In the genomic region with DNA sequence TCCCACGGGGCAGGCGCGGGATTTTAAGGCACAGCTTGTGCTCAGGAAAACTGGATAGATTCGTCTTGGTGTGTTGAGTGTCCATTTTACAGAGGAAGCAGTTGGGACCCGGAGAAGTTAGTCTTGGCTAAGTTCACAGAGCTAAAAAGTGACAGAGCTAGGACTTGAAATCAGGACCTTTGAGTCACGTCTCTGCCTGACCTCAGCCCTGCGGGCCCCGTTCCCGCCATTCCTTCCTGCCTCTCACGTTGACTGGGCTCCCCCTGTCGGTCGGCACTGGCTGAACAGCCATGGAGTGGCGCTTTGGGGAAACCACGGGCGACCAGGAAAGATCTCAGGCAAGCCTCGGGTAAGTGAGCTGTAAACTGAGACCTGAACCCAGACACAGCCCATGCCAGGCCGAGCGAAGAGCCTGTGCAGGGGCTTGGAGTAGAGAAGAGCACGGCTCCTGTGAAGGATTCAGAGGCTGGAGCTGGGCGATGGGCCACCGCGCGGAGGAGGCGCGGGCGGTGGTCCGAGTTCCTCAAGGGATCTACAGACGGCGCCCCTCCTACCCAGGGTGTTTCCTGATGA, we compare ENCODE assay signal across 1 cellular context.
A peak's percentile ranks its signal among the peaks of the same experiment; 100 is the strongest.
TF ChIP-seq lines count a peak whose summit lies in the region.

No MANE protein-coding gene starts in this region.

TF ChIP-seq in HepG2, 621 proteins besides CTCF, POLR2A, EP300 and RAD21 (continued from another document and continues in another):
- TF ChIP-seq MYNN (CRISPR knock-in tag; IDR thresholded peaks at IDR 0.05; ENCODE audit: low read depth) (no peak), ATM (IDR thresholded peaks at IDR 0.05; ENCODE audit: borderline replicate concordance) (no peak), ZMYM4 (CRISPR knock-in tag; IDR thresholded peaks at IDR 0.05) (peak; percentile 63), RFXANK (CRISPR knock-in tag; IDR thresholded peaks at IDR 0.05) (no peak), TRIM24 (CRISPR knock-in tag; IDR thresholded peaks at IDR 0.05) (no peak), SRSF9 (IDR thresholded peaks at IDR 0.05; ENCODE audit: borderline replicate concordance, insufficient read depth, low read depth, low read length, poor library complexity, severe bottlenecking) (no peak), ZNF781 (CRISPR knock-in tag; IDR thresholded peaks at IDR 0.05; ENCODE audit: borderline replicate concordance, not compliant biosample characterization) (no peak), PPARG (CRISPR knock-in tag; conservative IDR thresholded peaks at IDR 0.05) (no peak; the same call in 1 of the 2 replicates), BHLHE40 (IDR thresholded peaks at IDR 0.05; ENCODE audit: low read length) (no peak), JARID2 (CRISPR knock-in tag; IDR thresholded peaks at IDR 0.05; ENCODE audit: insufficient replicate concordance) (no peak), ZNF766 (CRISPR knock-in tag; IDR thresholded peaks at IDR 0.05; ENCODE audit: borderline replicate concordance) (no peak), SMYD3 (CRISPR knock-in tag; IDR thresholded peaks at IDR 0.05) (no peak), NFE2L2 (IDR thresholded peaks at IDR 0.05; ENCODE audit: low read length) (no peak), RBM39 (IDR thresholded peaks at IDR 0.05; ENCODE audit: low read depth, low read length, poor library complexity, severe bottlenecking) (peak; percentile 53), AHR (CRISPR knock-in tag; IDR thresholded peaks at IDR 0.05) (no peak), SNAI1 (CRISPR knock-in tag; IDR thresholded peaks at IDR 0.05; ENCODE audit: borderline replicate concordance) (no peak), PRDM10 (CRISPR knock-in tag; IDR thresholded peaks at IDR 0.05; ENCODE audit: low read depth) (peak; percentile 30; the same call in 1 of the 2 replicates), SATB2 (CRISPR knock-in tag; IDR thresholded peaks at IDR 0.05) (no peak), SIX1 (CRISPR knock-in tag; IDR thresholded peaks at IDR 0.05; ENCODE audit: borderline replicate concordance) (no peak), SMARCE1 (IDR thresholded peaks at IDR 0.05; ENCODE audit: borderline replicate concordance) (no peak), CHD2 (IDR thresholded peaks at IDR 0.05; ENCODE audit: low read depth, low read length) (no peak), ZNF747 (CRISPR knock-in tag; IDR thresholded peaks at IDR 0.05; ENCODE audit: borderline replicate concordance) (no peak), ARID5B (CRISPR knock-in tag; IDR thresholded peaks at IDR 0.05) (peak; percentile 37; the same call in 1 of the 2 replicates)
- TF ChIP-seq, protein P1, sequence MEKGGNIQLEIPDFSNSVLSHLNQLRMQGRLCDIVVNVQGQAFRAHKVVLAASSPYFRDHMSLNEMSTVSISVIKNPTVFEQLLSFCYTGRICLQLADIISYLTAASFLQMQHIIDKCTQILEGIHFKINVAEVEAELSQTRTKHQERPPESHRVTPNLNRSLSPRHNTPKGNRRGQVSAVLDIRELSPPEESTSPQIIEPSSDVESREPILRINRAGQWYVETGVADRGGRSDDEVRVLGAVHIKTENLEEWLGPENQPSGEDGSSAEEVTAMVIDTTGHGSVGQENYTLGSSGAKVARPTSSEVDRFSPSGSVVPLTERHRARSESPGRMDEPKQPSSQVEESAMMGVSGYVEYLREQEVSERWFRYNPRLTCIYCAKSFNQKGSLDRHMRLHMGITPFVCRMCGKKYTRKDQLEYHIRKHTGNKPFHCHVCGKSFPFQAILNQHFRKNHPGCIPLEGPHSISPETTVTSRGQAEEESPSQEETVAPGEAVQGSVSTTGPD (CRISPR knock-in tag; IDR thresholded peaks at IDR 0.05) = no peak
- TF ChIP-seq, protein P2, sequence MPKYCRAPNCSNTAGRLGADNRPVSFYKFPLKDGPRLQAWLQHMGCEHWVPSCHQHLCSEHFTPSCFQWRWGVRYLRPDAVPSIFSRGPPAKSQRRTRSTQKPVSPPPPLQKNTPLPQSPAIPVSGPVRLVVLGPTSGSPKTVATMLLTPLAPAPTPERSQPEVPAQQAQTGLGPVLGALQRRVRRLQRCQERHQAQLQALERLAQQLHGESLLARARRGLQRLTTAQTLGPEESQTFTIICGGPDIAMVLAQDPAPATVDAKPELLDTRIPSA (CRISPR knock-in tag; IDR thresholded peaks at IDR 0.05; ENCODE audit: borderline replicate concordance) = no peak
- TF ChIP-seq, protein P3, sequence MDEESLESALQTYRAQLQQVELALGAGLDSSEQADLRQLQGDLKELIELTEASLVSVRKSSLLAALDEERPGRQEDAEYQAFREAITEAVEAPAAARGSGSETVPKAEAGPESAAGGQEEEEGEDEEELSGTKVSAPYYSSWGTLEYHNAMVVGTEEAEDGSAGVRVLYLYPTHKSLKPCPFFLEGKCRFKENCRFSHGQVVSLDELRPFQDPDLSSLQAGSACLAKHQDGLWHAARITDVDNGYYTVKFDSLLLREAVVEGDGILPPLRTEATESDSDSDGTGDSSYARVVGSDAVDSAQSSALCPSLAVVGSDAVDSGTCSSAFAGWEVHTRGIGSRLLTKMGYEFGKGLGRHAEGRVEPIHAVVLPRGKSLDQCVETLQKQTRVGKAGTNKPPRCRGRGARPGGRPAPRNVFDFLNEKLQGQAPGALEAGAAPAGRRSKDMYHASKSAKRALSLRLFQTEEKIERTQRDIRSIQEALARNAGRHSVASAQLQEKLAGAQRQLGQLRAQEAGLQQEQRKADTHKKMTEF (CRISPR knock-in tag; IDR thresholded peaks at IDR 0.05) = peak; percentile 40; the same call in 1 of the 2 replicates
- TF ChIP-seq, protein P4, sequence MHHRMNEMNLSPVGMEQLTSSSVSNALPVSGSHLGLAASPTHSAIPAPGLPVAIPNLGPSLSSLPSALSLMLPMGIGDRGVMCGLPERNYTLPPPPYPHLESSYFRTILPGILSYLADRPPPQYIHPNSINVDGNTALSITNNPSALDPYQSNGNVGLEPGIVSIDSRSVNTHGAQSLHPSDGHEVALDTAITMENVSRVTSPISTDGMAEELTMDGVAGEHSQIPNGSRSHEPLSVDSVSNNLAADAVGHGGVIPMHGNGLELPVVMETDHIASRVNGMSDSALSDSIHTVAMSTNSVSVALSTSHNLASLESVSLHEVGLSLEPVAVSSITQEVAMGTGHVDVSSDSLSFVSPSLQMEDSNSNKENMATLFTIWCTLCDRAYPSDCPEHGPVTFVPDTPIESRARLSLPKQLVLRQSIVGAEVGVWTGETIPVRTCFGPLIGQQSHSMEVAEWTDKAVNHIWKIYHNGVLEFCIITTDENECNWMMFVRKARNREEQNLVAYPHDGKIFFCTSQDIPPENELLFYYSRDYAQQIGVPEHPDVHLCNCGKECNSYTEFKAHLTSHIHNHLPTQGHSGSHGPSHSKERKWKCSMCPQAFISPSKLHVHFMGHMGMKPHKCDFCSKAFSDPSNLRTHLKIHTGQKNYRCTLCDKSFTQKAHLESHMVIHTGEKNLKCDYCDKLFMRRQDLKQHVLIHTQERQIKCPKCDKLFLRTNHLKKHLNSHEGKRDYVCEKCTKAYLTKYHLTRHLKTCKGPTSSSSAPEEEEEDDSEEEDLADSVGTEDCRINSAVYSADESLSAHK (CRISPR knock-in tag; IDR thresholded peaks at IDR 0.05; ENCODE audit: borderline replicate concordance) = no peak
- TF ChIP-seq, protein P5, sequence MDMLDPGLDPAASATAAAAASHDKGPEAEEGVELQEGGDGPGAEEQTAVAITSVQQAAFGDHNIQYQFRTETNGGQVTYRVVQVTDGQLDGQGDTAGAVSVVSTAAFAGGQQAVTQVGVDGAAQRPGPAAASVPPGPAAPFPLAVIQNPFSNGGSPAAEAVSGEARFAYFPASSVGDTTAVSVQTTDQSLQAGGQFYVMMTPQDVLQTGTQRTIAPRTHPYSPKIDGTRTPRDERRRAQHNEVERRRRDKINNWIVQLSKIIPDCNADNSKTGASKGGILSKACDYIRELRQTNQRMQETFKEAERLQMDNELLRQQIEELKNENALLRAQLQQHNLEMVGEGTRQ (IDR thresholded peaks at IDR 0.05; ENCODE audit: low read depth, low read length) = no peak
- TF ChIP-seq, protein P5 (CRISPR knock-in tag; IDR thresholded peaks at IDR 0.05; ENCODE audit: borderline replicate concordance) = no peak
- TF ChIP-seq, protein P6, sequence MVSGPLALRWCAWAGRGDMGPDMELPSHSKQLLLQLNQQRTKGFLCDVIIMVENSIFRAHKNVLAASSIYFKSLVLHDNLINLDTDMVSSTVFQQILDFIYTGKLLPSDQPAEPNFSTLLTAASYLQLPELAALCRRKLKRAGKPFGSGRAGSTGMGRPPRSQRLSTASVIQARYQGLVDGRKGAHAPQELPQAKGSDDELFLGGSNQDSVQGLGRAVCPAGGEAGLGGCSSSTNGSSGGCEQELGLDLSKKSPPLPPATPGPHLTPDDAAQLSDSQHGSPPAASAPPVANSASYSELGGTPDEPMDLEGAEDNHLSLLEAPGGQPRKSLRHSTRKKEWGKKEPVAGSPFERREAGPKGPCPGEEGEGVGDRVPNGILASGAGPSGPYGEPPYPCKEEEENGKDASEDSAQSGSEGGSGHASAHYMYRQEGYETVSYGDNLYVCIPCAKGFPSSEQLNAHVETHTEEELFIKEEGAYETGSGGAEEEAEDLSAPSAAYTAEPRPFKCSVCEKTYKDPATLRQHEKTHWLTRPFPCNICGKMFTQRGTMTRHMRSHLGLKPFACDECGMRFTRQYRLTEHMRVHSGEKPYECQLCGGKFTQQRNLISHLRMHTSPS (CRISPR knock-in tag; IDR thresholded peaks at IDR 0.05; ENCODE audit: low read depth) = no peak
